ENCODE assay signal across 8 cellular contexts in genomic region chr6:76861403-76861802, GRCh38.
A peak's percentile ranks its signal among the peaks of the same experiment; 100 is the strongest.
DNase-seq lines count a peak whose midpoint lies in the region; ATAC-seq and TF ChIP-seq lines count a peak whose summit lies in the region.

No MANE protein-coding gene starts in this region.

- H3K4me3 ChIP-seq in cardiac fibroblast (replicated peaks in 1 of 2; ENCODE audit: low read depth in 2 of 2, low read length in 2 of 2) (no peak overlapping the region), stomach (no peak overlapping the region), uterus (no peak overlapping the region)

- H3K27ac ChIP-seq in C4-2B (no peak overlapping the region), stomach (no peak overlapping the region), uterus (no peak overlapping the region)

- intact Hi-C loops in stomach (cut with DNase I; ENCODE audit: low total_unique reads) (no loop called here), uterus (cut with DNase I; ENCODE audit: low total_unique reads) (no loop called here)

- H3K36me3 ChIP-seq in stomach (no peaks in the 10 kb centered on the region), uterus (no peaks in the 10 kb centered on the region)

- peak in 1 of 2 donors; percentile 32 for DNase-seq in cardiac fibroblast (ENCODE audit: low read depth in 2 of 2)
- DNase-seq in stomach = peak; percentile 41
- DNase-seq in uterus = no peak
- DNase-seq in superior temporal gyrus (ENCODE audit: extremely low spot score) = no peak
- no peak for DNase-seq in stimulated activated CD4-positive, alpha-beta T cell treated with anti-CD3 and anti-CD28 coated beads, Interleukin-2, amount 100 ng/mL, for 24 hours

- TF ChIP-seq EP300 in stomach (IDR thresholded peaks at IDR 0.05) = no peak

- no peak for TF ChIP-seq POLR2A in stomach (IDR thresholded peaks at IDR 0.05)
- no peak for TF ChIP-seq POLR2A in uterus (IDR thresholded peaks at IDR 0.05)

- no peaks in the 10 kb centered on the region for H3K9me3 ChIP-seq in stomach
- no peaks in the 10 kb centered on the region for H3K9me3 ChIP-seq in uterus

- peak; percentile 67 for ATAC-seq in GM18907 (IDR thresholded peaks at IDR 0.05; ENCODE audit: unreplicated experiment)
- ATAC-seq in HG03460 (IDR thresholded peaks at IDR 0.05; ENCODE audit: unreplicated experiment) = peak; percentile 54

- H3K4me1 ChIP-seq in stomach = no peaks in the 10 kb centered on the region
- H3K4me1 ChIP-seq in uterus = no peaks in the 10 kb centered on the region

- H3K27me3 ChIP-seq in stomach (no peaks in the 10 kb centered on the region), uterus (no peaks in the 10 kb centered on the region)

- WGBS in stomach, 5 donors = 37 to 59% (median 45%) methylated on average over 2 of the region's 2 CpGs

- TF ChIP-seq CTCF in C4-2B (conservative IDR thresholded peaks at IDR 0.05) (peak; percentile 40), cardiac fibroblast (IDR thresholded peaks at IDR 0.05; ENCODE audit: low read depth, low read length) (peak; percentile 35), stomach (IDR thresholded peaks at IDR 0.05) (peak in 4 of 7 experiments; percentile 20 to 33 (median 21)), uterus (IDR thresholded peaks at IDR 0.05) (no peak)

Comparison
In these comparisons a context has a peak if more than half of its experiments do, and no peak if none do; other contexts are left out.
1. CTCF ChIP-seq: peak in C4-2B (single experiment), cardiac fibroblast (single experiment) and stomach (4 of 7); none in uterus (0 of 4).